32 cellular contexts compared by ENCODE assay signal in genomic region chr17:80067393-80067986, GRCh38.
"Had no signal": no experiment of that assay in that cellular context is flagged by ENCODE, and none has a peak within 500 bp of the region (broad histone marks: within the 10 kb centered on the region; RNA-seq: fewer than 3 reads in every experiment).

No MANE protein-coding gene starts in this region.

- H3K4me3 ChIP-seq: PC-9 had no signal

- DNase-seq: activated CD4-positive, alpha-beta T cell treated with anti-CD3 and anti-CD28 coated beads for 1 hour; activated CD4-positive, alpha-beta T cell treated with anti-CD3 and anti-CD28 coated beads for 48 hours; activated CD4-positive, CD25-positive, alpha-beta regulatory T cell; activated CD8-positive, alpha-beta T cell treated with anti-CD3 and anti-CD28 coated beads for 36 hours; activated effector memory CD4-positive, alpha-beta T cell treated with anti-CD3 and anti-CD28 coated beads, Interleukin-2, amount 50 U/mL, for 16 hours; activated naive CD4-positive, alpha-beta T cell; activated naive CD4-positive, alpha-beta T cell treated with anti-CD3 and anti-CD28 coated beads, Interleukin-2, amount 50 U/mL, for 16 hours; activated naive CD8-positive, alpha-beta T cell treated with anti-CD3 and anti-CD28 coated beads for 36 hours; activated T-cell treated with anti-CD3 and anti-CD28 coated beads, Interleukin-2, amount 50 U/mL, for 1 hour; activated T-cell treated with anti-CD3 and anti-CD28 coated beads, Interleukin-2, amount 50 U/mL, for 72 hours; amniotic stem cell; aorta; brain microvascular endothelial cell; central memory CD4-positive, alpha-beta T cell; KG1; MM.1S; MV-4-11; NCI-H1092; NCI-H1436 treated with DMSO at 0.1 percent for 48 hours; NCI-H1694 treated with DMSO at 0.1 percent for 48 hours; NCI-H345; NCI-H524 treated with DMSO at 0.1 percent for 48 hours; PC-9; Right ventricle myocardium superior; SW 1271; T-helper 1 cell; T-helper 2 cell; T-helper 9 cell; WERI-Rb-1 had no signal

- ATAC-seq: activated CD8-positive, alpha-beta T cell treated with anti-CD3 and anti-CD28 coated beads for 36 hours; activated T-cell treated with anti-CD3 and anti-CD28 coated beads, Interleukin-2, amount 50 U/mL, for 72 hours; activated T-helper 17 cell treated with anti-CD3 and anti-CD28 coated beads, Interleukin-2, amount 50 U/mL, for 72 hours had no signal

- H3K27me3 ChIP-seq: brain microvascular endothelial cell had no signal

- H3K36me3 ChIP-seq: brain microvascular endothelial cell had no signal

- FAIRE-seq: RCC 7860 had no signal

- H3K4me2 ChIP-seq: PC-9 had no signal

- H2AFZ ChIP-seq: PC-9 had no signal

- H3K27ac ChIP-seq: brain microvascular endothelial cell, PC-9, RWPE1, WERI-Rb-1 had no signal
